In genomic region chr12:70732287-70732686, GRCh38 we compare ENCODE assay signal across 24 cellular contexts.
"Had no signal": no experiment of that assay in that cellular context is flagged by ENCODE, and none has a peak within 500 bp of the region (broad histone marks: within the 10 kb centered on the region; RNA-seq: fewer than 3 reads in every experiment).

No MANE protein-coding gene starts in this region.

- H3K9me3 Mint-ChIP-seq: activated naive CD8-positive, alpha-beta T cell treated with anti-CD3 and anti-CD28 coated beads for 36 hours; central memory CD8-positive, alpha-beta T cell; natural killer cell; type B pancreatic cell had no signal

- H3K27ac ChIP-seq: breast epithelium, hepatocyte, left lung, prostate gland, testis had no signal

- H3K27me3 ChIP-seq: breast epithelium, hepatocyte, left lung, testis had no signal

- H3K4me1 Mint-ChIP-seq: activated naive CD8-positive, alpha-beta T cell treated with anti-CD3 and anti-CD28 coated beads for 36 hours; central memory CD8-positive, alpha-beta T cell; natural killer cell had no signal

- FAIRE-seq: astrocyte, colon had no signal

- H3K79me2 ChIP-seq: hepatocyte had no signal

- H2AFZ ChIP-seq: hepatocyte had no signal

- H3K27ac Mint-ChIP-seq: activated naive CD8-positive, alpha-beta T cell treated with anti-CD3 and anti-CD28 coated beads for 36 hours; natural killer cell; type B pancreatic cell had no signal

- H3K4me2 ChIP-seq: hepatocyte had no signal

- H3K4me3 Mint-ChIP-seq: activated naive CD8-positive, alpha-beta T cell treated with anti-CD3 and anti-CD28 coated beads for 36 hours; central memory CD8-positive, alpha-beta T cell; natural killer cell; type B pancreatic cell had no signal

- H3K9me3 ChIP-seq: breast epithelium, left lung, prostate gland, testis had no signal

- H3K36me3 Mint-ChIP-seq: activated naive CD8-positive, alpha-beta T cell treated with anti-CD3 and anti-CD28 coated beads for 36 hours; natural killer cell; type B pancreatic cell had no signal

- H3K4me1 ChIP-seq: breast epithelium, left lung, prostate gland, testis had no signal

- DNase-seq: activated CD4-positive, alpha-beta T cell treated with anti-CD3 and anti-CD28 coated beads for 4 hours; activated CD4-positive, alpha-beta T cell treated with anti-CD3 and anti-CD28 coated beads, Interleukin-2, amount 50 U/mL, for 48 hours; activated CD4-positive, CD25-positive, alpha-beta regulatory T cell; activated naive CD4-positive, alpha-beta T cell treated with Interleukin-2 at 50 U/mL for 16 hours; activated naive CD8-positive, alpha-beta T cell treated with anti-CD3 and anti-CD28 coated beads for 36 hours; activated T-cell treated with anti-CD3 and anti-CD28 coated beads, Interleukin-2, amount 50 U/mL, for 48 hours; effector memory CD4-positive, alpha-beta T cell; foreskin melanocyte; glutamatergic neuron; kidney glomerular epithelial cell; left lung; midbrain; natural killer cell; stimulated activated CD4-positive, alpha-beta T cell treated with anti-CD3 and anti-CD28 coated beads, Interleukin-2, amount 100 ng/mL, for 48 hours; stimulated activated naive CD4-positive, alpha-beta T cell; T1000; testis had no signal

- H3K4me3 ChIP-seq: breast epithelium, hepatocyte, left lung, prostate gland, testis had no signal

- H3K36me3 ChIP-seq: breast epithelium, left lung, prostate gland had no signal
